ENCODE assay signal across 8 cellular contexts in genomic region chr9:133855802-133856592, GRCh38.
DNase-seq lines count a peak whose midpoint lies in the region; ATAC-seq and TF ChIP-seq lines count a peak whose summit lies in the region.
"Had no signal": no experiment of that assay in that cellular context is flagged by ENCODE, and none has a peak within 500 bp of the region (broad histone marks: within the 10 kb centered on the region; RNA-seq: fewer than 3 reads in every experiment).

No MANE protein-coding gene starts in this region.

- no peaks in the 10 kb centered on the region for H3K9me3 Mint-ChIP-seq in effector memory CD8-positive, alpha-beta T cell
- H3K9me3 Mint-ChIP-seq in type B pancreatic cell = no peaks in the 10 kb centered on the region

- H3K36me3 Mint-ChIP-seq in effector memory CD8-positive, alpha-beta T cell (ENCODE audit: insufficient read depth) = peaks cover 3% of the 10 kb centered on the region
- H3K36me3 Mint-ChIP-seq in type B pancreatic cell = peaks cover 20% of the 10 kb centered on the region

- TF ChIP-seq CTCF in type B pancreatic cell (conservative IDR thresholded peaks at IDR 0.05) = no peak

- no peak overlapping the region for H3K27ac Mint-ChIP-seq in effector memory CD8-positive, alpha-beta T cell
- H3K27ac Mint-ChIP-seq in type B pancreatic cell = peak overlapping the region; percentile 63

- H3K27me3 Mint-ChIP-seq in effector memory CD8-positive, alpha-beta T cell = no peaks in the 10 kb centered on the region
- H3K27me3 Mint-ChIP-seq in type B pancreatic cell = no peaks in the 10 kb centered on the region

- no peak overlapping the region for H3K4me3 Mint-ChIP-seq in effector memory CD8-positive, alpha-beta T cell
- H3K4me3 Mint-ChIP-seq in type B pancreatic cell = peak overlapping the region; percentile 13

- H3K4me1 Mint-ChIP-seq in effector memory CD8-positive, alpha-beta T cell (ENCODE audit: low read depth in 2 of 2) = peaks cover 0 to 6% of the 10 kb centered on the region in 2 donors
- H3K4me1 Mint-ChIP-seq in type B pancreatic cell (ENCODE audit: unreplicated experiment) = peaks cover 32% of the 10 kb centered on the region

- ATAC-seq in effector memory CD8-positive, alpha-beta T cell (replicated peaks) = peak; percentile 22

- DNase-seq in NOMO-1 treated with dmso at 0.1 percent for 144 hours (lab: John Stamatoyannopoulos, UW; ENCODE audit: unreplicated experiment) = peak; percentile 92
- no peak for DNase-seq in effector memory CD8-positive, alpha-beta T cell
- DNase-seq in medulla oblongata (ENCODE audit: extremely low spot score) = peak; percentile 28
- DNase-seq in type B pancreatic cell (ENCODE audit: extremely low spot score, unreplicated experiment) = no peak
- DNase-seq in cortex of kidney (lab: John Stamatoyannopoulos, UW) = no peak
- no peak for DNase-seq in GM19240 (ENCODE audit: insufficient read length, low spot score)
- no peak for DNase-seq in activated CD4-positive, alpha-beta T cell treated with anti-CD3 and anti-CD28 coated beads for 48 hours
- DNase-seq: MM.1S had no signal

Comparison
In these comparisons a context has a peak if more than half of its experiments do, and no peak if none do; other contexts are left out.
1. DNase-seq: peak in NOMO-1 treated with dmso at 0.1 percent for 144 hours (single experiment) and medulla oblongata (single experiment); none in effector memory CD8-positive, alpha-beta T cell (0 of 3), type B pancreatic cell (single experiment), cortex of kidney (single experiment), GM19240 (single experiment) and activated CD4-positive, alpha-beta T cell treated with anti-CD3 and anti-CD28 coated beads for 48 hours (single experiment).